14 cellular contexts compared by ENCODE assay signal in genomic region chr3:155747867-155748266, GRCh38. TPM values are rescaled to one million over a fixed set of nuclear protein-coding genes. Genes with fewer than 3 reads are reported as not detected.
"Had no signal": no experiment of that assay in that cellular context is flagged by ENCODE, and none has a peak within 500 bp of the region (broad histone marks: within the 10 kb centered on the region; RNA-seq: fewer than 3 reads in every experiment).

No MANE protein-coding gene starts in this region.

- DNase-seq: activated CD4-positive, alpha-beta memory T cell treated with anti-CD3 and anti-CD28 coated beads, Interleukin-2, amount 10 ng/mL, durations not matched to agents 7 days and 5 days; activated CD4-positive, CD25-positive, alpha-beta regulatory T cell treated with anti-CD3 and anti-CD28 coated beads, Interleukin-2, amount 50 U/mL, for 72 hours; activated naive CD4-positive, alpha-beta T cell; activated naive CD8-positive, alpha-beta T cell treated with anti-CD3 and anti-CD28 coated beads, Interleukin-2, amount 50 U/mL, for 24 hours; activated T-cell treated with anti-CD3 and anti-CD28 coated beads, Interleukin-2, amount 50 U/mL, for 48 hours; esophagus squamous epithelium; glutamatergic neuron; left cardiac atrium; right cardiac atrium; stimulated activated naive B cell treated with anti-CD40 and anti-IgM and Interleukin-4, amounts not matched to agents 10 μg/mL and 1 μg/mL and 100 μg/mL, for 72 hours; transverse colon had no signal

- H3K4me3 ChIP-seq: ascending aorta, cardiac muscle cell, esophagus squamous epithelium, transverse colon had no signal

- H3K36me3 Mint-ChIP-seq: stimulated activated naive B cell treated with anti-CD40 and anti-IgM and Interleukin-4, amounts not matched to agents 10 μg/mL and 1 μg/mL and 100 μg/mL, for 72 hours had no signal

- H3K4me3 Mint-ChIP-seq: activated CD4-positive, alpha-beta memory T cell treated with anti-CD3 and anti-CD28 coated beads, Interleukin-2, amount 10 ng/mL, durations not matched to agents 7 days and 5 days; activated naive CD8-positive, alpha-beta T cell treated with anti-CD3 and anti-CD28 coated beads, Interleukin-2, amount 50 U/mL, for 24 hours; stimulated activated naive B cell treated with anti-CD40 and anti-IgM and Interleukin-4, amounts not matched to agents 10 μg/mL and 1 μg/mL and 100 μg/mL, for 72 hours had no signal

- H3K27me3 ChIP-seq: ascending aorta, cardiac muscle cell had no signal

- H3K27ac ChIP-seq: ascending aorta, cardiac muscle cell, esophagus squamous epithelium, transverse colon had no signal

- H3K27ac Mint-ChIP-seq: activated CD4-positive, alpha-beta memory T cell treated with anti-CD3 and anti-CD28 coated beads, Interleukin-2, amount 10 ng/mL, durations not matched to agents 7 days and 5 days; activated naive CD8-positive, alpha-beta T cell treated with anti-CD3 and anti-CD28 coated beads, Interleukin-2, amount 50 U/mL, for 24 hours; stimulated activated naive B cell treated with anti-CD40 and anti-IgM and Interleukin-4, amounts not matched to agents 10 μg/mL and 1 μg/mL and 100 μg/mL, for 72 hours had no signal

- H3K36me3 ChIP-seq: ascending aorta, cardiac muscle cell, esophagus squamous epithelium, transverse colon had no signal

- ATAC-seq: activated naive CD8-positive, alpha-beta T cell treated with anti-CD3 and anti-CD28 coated beads, Interleukin-2, amount 50 U/mL, for 24 hours; right cardiac atrium; stimulated activated naive B cell treated with anti-CD40 and anti-IgM and Interleukin-4, amounts not matched to agents 10 μg/mL and 1 μg/mL and 100 μg/mL, for 72 hours had no signal

- H3K9me3 ChIP-seq: ascending aorta, esophagus squamous epithelium, transverse colon had no signal

- H3K9me3 Mint-ChIP-seq: activated CD4-positive, alpha-beta memory T cell treated with anti-CD3 and anti-CD28 coated beads, Interleukin-2, amount 10 ng/mL, durations not matched to agents 7 days and 5 days; activated naive CD8-positive, alpha-beta T cell treated with anti-CD3 and anti-CD28 coated beads, Interleukin-2, amount 50 U/mL, for 24 hours; nephron; stimulated activated naive B cell treated with anti-CD40 and anti-IgM and Interleukin-4, amounts not matched to agents 10 μg/mL and 1 μg/mL and 100 μg/mL, for 72 hours had no signal

RNA-seq across cellular contexts. Expression of gene PLCH1, which starts 3.0 kb away (rescaled TPM):
- total RNA-seq: ascending aorta had no signal

RNA-seq across cellular contexts. Expression of gene C3orf33, which starts 58.2 kb away (rescaled TPM):
- total RNA-seq: ascending aorta had no signal
